ENCODE assay signal across 8 cellular contexts in genomic region chr2:112480540-112481049, GRCh38. TPM values are rescaled to one million over a fixed set of nuclear protein-coding genes. Genes with fewer than 3 reads are reported as not detected.
DNase-seq lines count a peak whose midpoint lies in the region; ATAC-seq and TF ChIP-seq lines count a peak whose summit lies in the region.

No MANE protein-coding gene starts in this region.

- peaks cover 33% of the 10 kb centered on the region for H3K79me2 ChIP-seq in SK-N-SH (ENCODE audit: insufficient read depth)

- H3K14ac ChIP-seq in neuronal stem cell (ENCODE audit: low read length): peak overlapping the region; percentile 77

- no peaks in the 10 kb centered on the region for H3K27me3 ChIP-seq in SK-N-SH (ENCODE audit: insufficient read depth)
- no peaks in the 10 kb centered on the region for H3K27me3 ChIP-seq in neuronal stem cell (ENCODE audit: control insufficient read depth in 3 of 3, insufficient read depth in 3 of 3, low read depth in 1 of 3, low read length in 3 of 3)

- TF ChIP-seq RAD21 in SK-N-SH (IDR thresholded peaks at IDR 0.05; ENCODE audit: low read length): no peak

- H4K8ac ChIP-seq in neuronal stem cell (ENCODE audit: low read depth, low read length): peak overlapping the region; percentile 67

- H4K20me1 ChIP-seq in SK-N-SH (ENCODE audit: insufficient read depth): peaks cover 4% of the 10 kb centered on the region; the same call in 1 of the 2 replicates

- no peaks in the 10 kb centered on the region for H3K79me1 ChIP-seq in neuronal stem cell (ENCODE audit: low read depth, low read length)

- H3K36me3 ChIP-seq in SK-N-SH (replicated peaks in 1 of 2; ENCODE audit: control insufficient read depth in 1 of 2, insufficient read depth in 2 of 2, low read length in 1 of 2): peaks cover 0 to 1% of the 10 kb centered on the region in 2 experiments
- peaks cover 0 to 17% of the 10 kb centered on the region in 2 donors for H3K36me3 ChIP-seq in neuronal stem cell (replicated peaks in 1 of 2; ENCODE audit: control insufficient read depth in 2 of 2, insufficient read depth in 2 of 2, low read length in 2 of 2)

- peak; percentile 18 for DNase-seq in NCI-H1092 treated with DMSO at 0.1 percent for 48 hours (lab: John Stamatoyannopoulos, UW)
- DNase-seq in NCI-H1092 (lab: John Stamatoyannopoulos, UW): no peak
- DNase-seq in SK-N-SH: peak; percentile 58
- DNase-seq in dermis blood vessel endothelial cell: peak; percentile 7
- DNase-seq in neuronal stem cell (ENCODE audit: low spot score): no peak
- no peak for DNase-seq in omental fat pad (ENCODE audit: low spot score)

- CTCF ChIA-PET in SK-N-SH (lab: Yijun Ruan, JAX): interaction anchor here (0.6 to 3.3 kb wide), 28 partner anchors 9 to 575 kb away, joined by 3 to 22 read pairs (median 4); partner anchors contain the start of genes CHCHD5, POLR1B and ZC3H8

- peak overlapping the region; percentile 9 for H3K23ac ChIP-seq in neuronal stem cell (ENCODE audit: low read depth, low read length, poor library complexity)

- H3K4me3 ChIP-seq in SK-N-SH (ENCODE audit: low read depth in 2 of 2, low read length in 1 of 2) (peak overlapping the region; percentile 81 to 89), neuronal stem cell (ENCODE audit: low read length in 2 of 2) (peak overlapping the region; percentile 67 to 98)

- peak overlapping the region; percentile 98 for H3K4me2 ChIP-seq in SK-N-SH
- peak overlapping the region; percentile 88 for H3K4me2 ChIP-seq in neuronal stem cell (ENCODE audit: insufficient read depth, low read length, poor library complexity, severe bottlenecking)

- no peak overlapping the region for H3K4ac ChIP-seq in neuronal stem cell (ENCODE audit: low read length)

- H3F3A ChIP-seq in SK-N-SH (replicated peaks; ENCODE audit: insufficient read depth): peaks cover 30% of the 10 kb centered on the region

- H2AFZ ChIP-seq in SK-N-SH (ENCODE audit: low read depth) (peak overlapping the region; percentile 91; the same call in 1 of the 2 replicates), neuronal stem cell (ENCODE audit: low read length) (peak overlapping the region; percentile 89)

- H2BK120ac ChIP-seq in neuronal stem cell (ENCODE audit: low read depth, low read length): no peak overlapping the region

- WGBS in SK-N-SH (ENCODE audit: low lambda C conversion rate): 21% methylated on average over 15 of the region's 20 CpGs
- WGBS in neuronal stem cell (ENCODE audit: extremely low coverage in 2 of 2, insufficient read length in 2 of 2, insufficient replicate concordance in 1 of 2), 2 donors: no CpG with 5 or more reads among the region's 20 CpGs

- H2BK15ac ChIP-seq in neuronal stem cell (ENCODE audit: low read length): no peak overlapping the region

- peak overlapping the region; percentile 34 for H3K18ac ChIP-seq in neuronal stem cell (ENCODE audit: low read length)

- ATAC-seq in omental fat pad (ENCODE audit: low FRiP score) (no peak), HG03439 (IDR thresholded peaks at IDR 0.05; ENCODE audit: unreplicated experiment) (no peak), HG03460 (IDR thresholded peaks at IDR 0.05; ENCODE audit: unreplicated experiment) (no peak)

- H3K9me2 ChIP-seq in SK-N-SH: no peaks in the 10 kb centered on the region

- no peak overlapping the region for H2AK5ac ChIP-seq in neuronal stem cell (ENCODE audit: low read depth, low read length)

- H3K27ac ChIP-seq in SK-N-SH (ENCODE audit: low read depth in 2 of 2, low read length in 1 of 2) (peak overlapping the region; percentile 45 to 75; a peak in 2 of 4 replicates), neuronal stem cell (replicated peaks; ENCODE audit: low read length) (no peak overlapping the region)

- H3K9ac ChIP-seq in SK-N-SH (peak overlapping the region; percentile 77; the same call in 1 of the 2 replicates), neuronal stem cell (ENCODE audit: low read depth, low read length, poor library complexity) (peak overlapping the region; percentile 90)

- TF ChIP-seq CTCF in SK-N-SH (IDR thresholded peaks at IDR 0.05): no peak
- no peak for TF ChIP-seq CTCF in omental fat pad (IDR thresholded peaks at IDR 0.05)

- H3K9me3 ChIP-seq in SK-N-SH: no peaks in the 10 kb centered on the region
- peaks cover 0 to 5% of the 10 kb centered on the region in 2 donors for H3K9me3 ChIP-seq in neuronal stem cell (replicated peaks in 1 of 2; ENCODE audit: control insufficient read depth in 2 of 2, insufficient read depth in 1 of 2, low read depth in 1 of 2, low read length in 2 of 2)

- H3K4me1 ChIP-seq in SK-N-SH (ENCODE audit: control insufficient read depth in 1 of 2, insufficient read depth in 2 of 2, low read depth in 1 of 2, low read length in 1 of 2) (peaks cover 13 to 17% of the 10 kb centered on the region in 2 experiments; a peak in 3 of 4 replicates), neuronal stem cell (ENCODE audit: control insufficient read depth in 2 of 2, insufficient read depth in 1 of 2, low read depth in 1 of 2, low read length in 2 of 2) (peaks cover 4 to 7% of the 10 kb centered on the region in 2 donors)

- H2BK12ac ChIP-seq in neuronal stem cell (ENCODE audit: low read length): no peak overlapping the region

- no peak for TF ChIP-seq EP300 in SK-N-SH (IDR thresholded peaks at IDR 0.05; ENCODE audit: borderline replicate concordance in 1 of 2, low read depth in 1 of 2, low read length in 1 of 2)

- POLR2A ChIA-PET in SK-N-SH (lab: Yijun Ruan, JAX): interaction anchor here (1.3 kb wide), 2 partner anchors 103 to 596 kb away, joined by 4 to 6 read pairs; no protein-coding TSS in a partner anchor

- no peak overlapping the region for H4K91ac ChIP-seq in neuronal stem cell (ENCODE audit: low read depth, low read length, poor library complexity)

- no peak overlapping the region for H2BK5ac ChIP-seq in neuronal stem cell (ENCODE audit: low read length)

TF ChIP-seq in SK-N-SH, 30 proteins besides CTCF, POLR2A, EP300 and RAD21:
- TF ChIP-seq EZH2phosphoT487 (IDR thresholded peaks at IDR 0.05; ENCODE audit: borderline replicate concordance, low read depth): no peak
- no peak for TF ChIP-seq FOXM1 (IDR thresholded peaks at IDR 0.05; ENCODE audit: low read depth)
- TF ChIP-seq TEAD4 (IDR thresholded peaks at IDR 0.05; ENCODE audit: borderline replicate concordance, insufficient read depth): no peak
- no peak for TF ChIP-seq POLR2AphosphoS5 (IDR thresholded peaks at IDR 0.05; ENCODE audit: low read depth, low read length)
- no peak for TF ChIP-seq NFIC (IDR thresholded peaks at IDR 0.05; ENCODE audit: borderline replicate concordance)
- TF ChIP-seq FOSL2 (IDR thresholded peaks at IDR 0.05; ENCODE audit: borderline replicate concordance, low read depth): no peak
- TF ChIP-seq USF1 (IDR thresholded peaks at IDR 0.05; ENCODE audit: borderline replicate concordance, low read depth): no peak
- TF ChIP-seq NRF1 (IDR thresholded peaks at IDR 0.05; ENCODE audit: low read depth, low read length): no peak
- TF ChIP-seq, protein P1, sequence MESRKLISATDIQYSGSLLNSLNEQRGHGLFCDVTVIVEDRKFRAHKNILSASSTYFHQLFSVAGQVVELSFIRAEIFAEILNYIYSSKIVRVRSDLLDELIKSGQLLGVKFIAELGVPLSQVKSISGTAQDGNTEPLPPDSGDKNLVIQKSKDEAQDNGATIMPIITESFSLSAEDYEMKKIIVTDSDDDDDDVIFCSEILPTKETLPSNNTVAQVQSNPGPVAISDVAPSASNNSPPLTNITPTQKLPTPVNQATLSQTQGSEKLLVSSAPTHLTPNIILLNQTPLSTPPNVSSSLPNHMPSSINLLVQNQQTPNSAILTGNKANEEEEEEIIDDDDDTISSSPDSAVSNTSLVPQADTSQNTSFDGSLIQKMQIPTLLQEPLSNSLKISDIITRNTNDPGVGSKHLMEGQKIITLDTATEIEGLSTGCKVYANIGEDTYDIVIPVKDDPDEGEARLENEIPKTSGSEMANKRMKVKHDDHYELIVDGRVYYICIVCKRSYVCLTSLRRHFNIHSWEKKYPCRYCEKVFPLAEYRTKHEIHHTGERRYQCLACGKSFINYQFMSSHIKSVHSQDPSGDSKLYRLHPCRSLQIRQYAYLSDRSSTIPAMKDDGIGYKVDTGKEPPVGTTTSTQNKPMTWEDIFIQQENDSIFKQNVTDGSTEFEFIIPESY (IDR thresholded peaks at IDR 0.05; ENCODE audit: borderline replicate concordance, low read depth): no peak
- TF ChIP-seq MXI1 (IDR thresholded peaks at IDR 0.05; ENCODE audit: low read depth, low read length): no peak
- no peak for TF ChIP-seq CHD2 (IDR thresholded peaks at IDR 0.05; ENCODE audit: low read length, partially characterized antibody)
- no peak for TF ChIP-seq RCOR1 (IDR thresholded peaks at IDR 0.05; ENCODE audit: low read length)
TF ChIP-seq in SK-N-SH: peak in this region for 0.

RNA-seq across cellular contexts. Expression of gene TTL, which starts 1.4 kb away (rescaled TPM):
- polyA plus RNA-seq in SK-N-SH (2012; rRNA removed): 15.4 and 19.6 TPM in 2 replicates
- 20.8 and 23.6 TPM in 2 replicates for polyA plus RNA-seq in SK-N-SH (2012; cell fraction: cytosol; rRNA removed)
- 30.4 and 41.0 TPM in 2 replicates for polyA plus RNA-seq in SK-N-SH (2012; cell fraction: nucleus; rRNA removed)
- 20.8 and 27.6 TPM in 2 replicates for total RNA-seq in dermis blood vessel endothelial cell
- polyA plus RNA-seq in neuronal stem cell (2013, experiment 1 of 2): 34.9 TPM
- 37.1 TPM for polyA plus RNA-seq in neuronal stem cell (2013, experiment 2 of 2)
- 10 to 100 TPM; 26.9 to 43.1 (median 31.1) TPM for total RNA-seq in omental fat pad

RNA-seq across cellular contexts. Expression of gene RGPD8, which starts 47.1 kb away (rescaled TPM):
- 0.76 and 1.2 TPM in 2 replicates for polyA plus RNA-seq in SK-N-SH (2012; rRNA removed)
- 0.42 and 0.66 TPM in 2 replicates for polyA plus RNA-seq in SK-N-SH (2012; cell fraction: cytosol; rRNA removed)
- polyA plus RNA-seq in SK-N-SH (2012; cell fraction: nucleus; rRNA removed): 1.5 and 4.5 TPM in 2 replicates
- 10.5 and 16.2 TPM in 2 replicates for total RNA-seq in dermis blood vessel endothelial cell
- 3.2 TPM for polyA plus RNA-seq in neuronal stem cell (2013, experiment 1 of 2)
- polyA plus RNA-seq in neuronal stem cell (2013, experiment 2 of 2): 3.4 TPM
- 10 to 100 TPM; 23.9 to 33.7 (median 27.0) TPM for total RNA-seq in omental fat pad

Comparison
In these comparisons a context has a peak if more than half of its experiments do, and no peak if none do; other contexts are left out.
1. DNase-seq: peak in NCI-H1092 treated with DMSO at 0.1 percent for 48 hours (single experiment), SK-N-SH (single experiment) and dermis blood vessel endothelial cell (single experiment); none in NCI-H1092 (single experiment), neuronal stem cell (single experiment) and omental fat pad (single experiment).